Comparison of ENCODE assay signal across 8 cellular contexts in the genomic region with DNA sequence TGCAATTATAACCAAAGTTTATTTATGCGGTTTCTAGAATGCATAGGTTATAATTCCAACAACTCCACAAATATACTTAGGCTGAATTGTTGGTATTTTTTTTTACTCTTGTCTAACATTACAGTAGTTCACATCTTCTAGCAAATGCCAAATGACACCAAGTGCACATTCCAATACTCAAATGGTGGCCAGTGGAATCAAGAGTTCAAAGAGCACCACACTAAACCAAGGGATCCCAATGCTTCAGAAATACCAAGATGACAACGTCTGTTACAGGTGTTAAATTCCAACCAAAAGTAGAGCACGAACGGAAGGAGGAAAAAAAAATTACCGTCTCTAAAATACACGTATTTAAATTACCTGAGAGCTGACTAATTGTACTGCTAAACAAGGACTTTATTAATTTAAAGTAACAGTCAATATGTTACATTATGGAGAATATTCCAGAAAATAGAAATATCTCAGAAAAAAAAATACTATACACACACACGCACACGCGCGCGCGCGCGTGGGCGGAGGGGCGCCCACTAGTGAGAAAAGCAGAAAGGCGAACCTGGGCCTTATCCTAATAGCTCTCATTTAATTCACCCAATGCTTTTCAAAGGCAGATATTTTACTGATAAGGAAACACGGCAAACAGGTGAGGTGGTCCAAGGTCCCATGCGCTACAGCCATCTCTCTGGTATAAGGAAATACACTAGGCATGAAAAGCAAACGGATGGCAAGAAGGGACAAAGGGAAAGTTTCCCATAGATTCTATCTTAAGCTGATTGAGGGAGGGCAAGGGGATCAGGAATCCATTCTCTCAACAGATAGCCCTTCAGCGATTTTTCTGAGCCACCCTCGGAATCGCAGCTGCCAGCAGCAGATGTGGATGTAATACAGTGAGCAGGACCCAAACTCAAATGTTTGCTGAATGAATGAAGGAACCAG. TPM values are rescaled to one million over a fixed set of nuclear protein-coding genes. Genes with fewer than 3 reads are reported as not detected.
A peak's percentile ranks its signal among the peaks of the same experiment; 100 is the strongest.
DNase-seq lines count a peak whose midpoint lies in the region; ATAC-seq and TF ChIP-seq lines count a peak whose summit lies in the region.

No MANE protein-coding gene starts in this region.

- ATAC-seq in activated CD8-positive, alpha-beta T cell treated with anti-CD3 and anti-CD28 coated beads for 36 hours = no peak
- no peak for ATAC-seq in GM19463 (IDR thresholded peaks at IDR 0.05; ENCODE audit: unreplicated experiment)
- no peak for ATAC-seq in HG02885 (IDR thresholded peaks at IDR 0.05; ENCODE audit: poor library complexity, unreplicated experiment)

- intact Hi-C loops in activated CD8-positive, alpha-beta T cell treated with anti-CD3 and anti-CD28 coated beads for 36 hours (cut with micrococcal nuclease) = no loop called here

- peaks cover 27% of the 10 kb centered on the region for H3K4me1 Mint-ChIP-seq in activated CD8-positive, alpha-beta T cell treated with anti-CD3 and anti-CD28 coated beads for 36 hours (ENCODE audit: low read depth)

- no peaks in the 10 kb centered on the region for H3K27me3 Mint-ChIP-seq in activated CD8-positive, alpha-beta T cell treated with anti-CD3 and anti-CD28 coated beads for 36 hours

- DNase-seq in GM10266 (ENCODE audit: extremely low spot score) (peak; percentile 8), myocyte (ENCODE audit: low read depth) (peak; percentile 24)
- peak; percentile 19 for DNase-seq in activated CD8-positive, alpha-beta T cell treated with anti-CD3 and anti-CD28 coated beads for 36 hours

- CTCF ChIA-PET in activated CD8-positive, alpha-beta T cell treated with anti-CD3 and anti-CD28 coated beads for 36 hours (lab: Charles Lee) = interaction anchor here (0.6 to 1.3 kb wide), 4 partner anchors 15 to 180 kb away, joined by 3 to 4 read pairs (median 4); no protein-coding TSS in a partner anchor

- peak overlapping the region; percentile 95 for H3K27ac Mint-ChIP-seq in activated CD8-positive, alpha-beta T cell treated with anti-CD3 and anti-CD28 coated beads for 36 hours

- H3K4me1 ChIP-seq in esophagus (ENCODE audit: control insufficient read depth in 2 of 2, insufficient read depth in 2 of 2, low read length in 1 of 2) (no peaks in the 10 kb centered on the region), urinary bladder (ENCODE audit: insufficient read depth) (no peaks in the 10 kb centered on the region)

- peaks cover 2% of the 10 kb centered on the region in 2 donors for H3K36me3 ChIP-seq in esophagus (ENCODE audit: control insufficient read depth in 2 of 2, insufficient read depth in 2 of 2, low read length in 1 of 2)
- no peaks in the 10 kb centered on the region for H3K36me3 ChIP-seq in urinary bladder (ENCODE audit: insufficient read depth)

- 15% methylated on average over 23 of the region's 23 CpGs for WGBS in esophagus, 2 donors
- WGBS in urinary bladder = 17% methylated on average over 23 of the region's 23 CpGs

- H3K4me3 Mint-ChIP-seq in activated CD8-positive, alpha-beta T cell treated with anti-CD3 and anti-CD28 coated beads for 36 hours = peak overlapping the region; percentile 90

- POLR2A ChIA-PET in activated CD8-positive, alpha-beta T cell treated with anti-CD3 and anti-CD28 coated beads for 36 hours (lab: Charles Lee) = no interaction called here

- H3K36me3 Mint-ChIP-seq in activated CD8-positive, alpha-beta T cell treated with anti-CD3 and anti-CD28 coated beads for 36 hours (ENCODE audit: low read depth) = peaks cover 17% of the 10 kb centered on the region

- TF ChIP-seq CTCF in GM10266 (IDR thresholded peaks at IDR 0.05; ENCODE audit: control insufficient read depth, insufficient read depth, low read depth, missing control alignments) (peak; percentile 32), LNCAP (IDR thresholded peaks at IDR 0.05) (peak; percentile 22; the same call in 1 of the 2 replicates)
- peak; percentile 12 for TF ChIP-seq CTCF in activated CD8-positive, alpha-beta T cell treated with anti-CD3 and anti-CD28 coated beads for 36 hours (IDR thresholded peaks at IDR 0.05)

- H3K9me3 ChIP-seq in esophagus (ENCODE audit: control insufficient read depth in 2 of 2, insufficient read depth in 1 of 2, low read depth in 1 of 2, low read length in 1 of 2) = no peaks in the 10 kb centered on the region

- H3K4me3 ChIP-seq in esophagus (ENCODE audit: low read depth in 1 of 2, low read length in 2 of 2) = peak overlapping the region; percentile 62 to 88
- H3K4me3 ChIP-seq in urinary bladder (ENCODE audit: low read depth, low read length) = peak overlapping the region; percentile 70

- H3K27me3 ChIP-seq in esophagus (ENCODE audit: control insufficient read depth in 1 of 2, insufficient read depth in 2 of 2, low read length in 2 of 2) = no peaks in the 10 kb centered on the region

- H3K27ac ChIP-seq in esophagus (ENCODE audit: low read depth in 2 of 2, low read length in 1 of 2) (peak overlapping the region; percentile 95 to 96), urinary bladder (ENCODE audit: low read depth) (peak overlapping the region; percentile 89)

- no peaks in the 10 kb centered on the region for H3K9me3 Mint-ChIP-seq in activated CD8-positive, alpha-beta T cell treated with anti-CD3 and anti-CD28 coated beads for 36 hours

RNA-seq across cellular contexts. Expression of a gene that starts 1.0 kb away (rescaled TPM):
- 10 to 100 TPM; 27.2 to 27.7 TPM for total RNA-seq in activated CD8-positive, alpha-beta T cell treated with anti-CD3 and anti-CD28 coated beads for 36 hours
- polyA plus RNA-seq in esophagus = 10 to 100 TPM in 1 of 2 donors, 1 to 10 TPM in 1; 5.1 to 12.4 TPM
- 27.6 and 30.2 TPM in 2 replicates for total RNA-seq in myocyte
- polyA plus RNA-seq in myocyte (2012) = 32.2 TPM
- 34.2 TPM for total RNA-seq in urinary bladder
- 12.2 TPM for polyA plus RNA-seq in urinary bladder

RNA-seq across cellular contexts. Expression of a gene that starts 1.2 kb away (rescaled TPM):
- 1 to 10 TPM; 8.1 to 8.4 TPM for total RNA-seq in activated CD8-positive, alpha-beta T cell treated with anti-CD3 and anti-CD28 coated beads for 36 hours
- polyA plus RNA-seq in esophagus (10 to 100 TPM in 1 of 2 donors, 1 to 10 TPM in 1; 8.2 to 11.0 TPM), urinary bladder (10.3 TPM)
- total RNA-seq in myocyte (13.7 and 19.9 TPM in 2 replicates), urinary bladder (24.4 TPM)
- polyA plus RNA-seq in myocyte (2012) = 9.4 TPM
